In genomic region chr18:65425366-65425765, GRCh38 we compare ENCODE assay signal across 17 cellular contexts.
A peak's percentile ranks its signal among the peaks of the same experiment; 100 is the strongest.
DNase-seq lines count a peak whose midpoint lies in the region; ATAC-seq and TF ChIP-seq lines count a peak whose summit lies in the region.
"Had no signal": no experiment of that assay in that cellular context is flagged by ENCODE, and none has a peak within 500 bp of the region (broad histone marks: within the 10 kb centered on the region; RNA-seq: fewer than 3 reads in every experiment).

No MANE protein-coding gene starts in this region.

- DNase-seq in NCI-H2171 treated with DMSO at 0.1 percent for 48 hours (lab: John Stamatoyannopoulos, UW), result peak; percentile 54
- DNase-seq in NCI-H2171 (lab: John Stamatoyannopoulos, UW), result no peak
- DNase-seq in DMS 273 treated with DMSO at 0.1 percent for 48 hours (lab: John Stamatoyannopoulos, UW), result peak; percentile 51
- no peak for DNase-seq in 8988T
- DNase-seq: ACHN; AML-193; C1 segment of cervical spinal cord; Caco-2; CD4-positive, CD25-positive, alpha-beta regulatory T cell; CD8-positive, alpha-beta T cell; DND-41; GM23248; H7; HCEC 1CT had no signal

- ATAC-seq in SK-N-SH treated with all-trans-retinoic acid at 6 μM for 48 hours, result no peak
- ATAC-seq in GM18909 (IDR thresholded peaks at IDR 0.05; ENCODE audit: poor library complexity, unreplicated experiment), result no peak
- ATAC-seq: A549; CD8-positive, alpha-beta T cell had no signal

TF ChIP-seq in SK-N-SH treated with all-trans-retinoic acid at 6 μM for 48 hours, 23 proteins besides CTCF, POLR2A, EP300 and RAD21:
- peak; percentile 64; the same call in 1 of the 2 replicates for TF ChIP-seq TCF4 (CRISPR knock-in tag; IDR thresholded peaks at IDR 0.05; ENCODE audit: borderline replicate concordance)
- peak; percentile 38; the same call in 1 of the 2 replicates for TF ChIP-seq TSHZ2 (CRISPR knock-in tag; IDR thresholded peaks at IDR 0.05)
- no peak for TF ChIP-seq PPARA (CRISPR knock-in tag; IDR thresholded peaks at IDR 0.05; ENCODE audit: borderline replicate concordance)
- TF ChIP-seq, protein P1, sequence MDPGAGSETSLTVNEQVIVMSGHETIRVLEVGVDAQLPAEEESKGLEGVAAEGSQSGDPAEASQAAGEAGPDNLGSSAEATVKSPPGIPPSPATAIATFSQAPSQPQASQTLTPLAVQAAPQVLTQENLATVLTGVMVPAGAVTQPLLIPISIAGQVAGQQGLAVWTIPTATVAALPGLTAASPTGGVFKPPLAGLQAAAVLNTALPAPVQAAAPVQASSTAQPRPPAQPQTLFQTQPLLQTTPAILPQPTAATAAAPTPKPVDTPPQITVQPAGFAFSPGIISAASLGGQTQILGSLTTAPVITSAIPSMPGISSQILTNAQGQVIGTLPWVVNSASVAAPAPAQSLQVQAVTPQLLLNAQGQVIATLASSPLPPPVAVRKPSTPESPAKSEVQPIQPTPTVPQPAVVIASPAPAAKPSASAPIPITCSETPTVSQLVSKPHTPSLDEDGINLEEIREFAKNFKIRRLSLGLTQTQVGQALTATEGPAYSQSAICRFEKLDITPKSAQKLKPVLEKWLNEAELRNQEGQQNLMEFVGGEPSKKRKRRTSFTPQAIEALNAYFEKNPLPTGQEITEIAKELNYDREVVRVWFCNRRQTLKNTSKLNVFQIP (CRISPR knock-in tag; IDR thresholded peaks at IDR 0.05; ENCODE audit: borderline replicate concordance, low read depth), result no peak

Comparison
In these comparisons a context has a peak if more than half of its experiments do, and no peak if none do; other contexts are left out.
1. DNase-seq: peak in NCI-H2171 treated with DMSO at 0.1 percent for 48 hours (single experiment) and DMS 273 treated with DMSO at 0.1 percent for 48 hours (single experiment); none in NCI-H2171 (single experiment) and 8988T (single experiment).